In genomic region chrX:69165116-69165651, GRCh38 we compare ENCODE assay signal across 8 cellular contexts. TPM values are rescaled to one million over a fixed set of nuclear protein-coding genes. Genes with fewer than 3 reads are reported as not detected.
DNase-seq lines count a peak whose midpoint lies in the region; ATAC-seq and TF ChIP-seq lines count a peak whose summit lies in the region.

A gene with protein sequence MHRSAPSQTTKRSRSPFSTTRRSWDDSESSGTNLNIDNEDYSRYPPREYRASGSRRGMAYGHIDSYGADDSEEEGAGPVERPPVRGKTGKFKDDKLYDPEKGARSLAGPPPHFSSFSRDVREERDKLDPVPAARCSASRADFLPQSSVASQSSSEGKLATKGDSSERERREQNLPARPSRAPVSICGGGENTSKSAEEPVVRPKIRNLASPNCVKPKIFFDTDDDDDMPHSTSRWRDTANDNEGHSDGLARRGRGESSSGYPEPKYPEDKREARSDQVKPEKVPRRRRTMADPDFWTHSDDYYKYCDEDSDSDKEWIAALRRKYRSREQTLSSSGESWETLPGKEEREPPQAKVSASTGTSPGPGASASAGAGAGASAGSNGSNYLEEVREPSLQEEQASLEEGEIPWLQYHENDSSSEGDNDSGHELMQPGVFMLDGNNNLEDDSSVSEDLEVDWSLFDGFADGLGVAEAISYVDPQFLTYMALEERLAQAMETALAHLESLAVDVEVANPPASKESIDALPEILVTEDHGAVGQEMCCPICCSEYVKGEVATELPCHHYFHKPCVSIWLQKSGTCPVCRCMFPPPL (minus strand): TSS chrX:69165453. CDS start chrX:69163073, 2,380 bp downstream.

- H3K36me3 Mint-ChIP-seq in T-helper 1 cell treated with Interleukin-12 subunit alpha and Interleukin-12 subunit beta and Interleukin-4 antibody, amounts not matched to agents 30 μg/mL and 1 μg/mL, for 36 hours (ENCODE audit: low read depth): peaks cover 7% of the 10 kb centered on the region

- H3K27ac ChIP-seq in left ventricle myocardium inferior (replicated peaks): peak within 1 kb of the TSS; percentile 83
- H3K27ac ChIP-seq in prostate gland: peak within 1 kb of the TSS; percentile 62 to 73
- H3K27ac ChIP-seq in upper lobe of right lung: peak within 1 kb of the TSS; percentile 61

- H3K4me1 ChIP-seq in left ventricle myocardium inferior (peaks cover 4% of the 10 kb centered on the region), prostate gland (replicated peaks) (no peaks in the 10 kb centered on the region), upper lobe of right lung (no peaks in the 10 kb centered on the region)

- H3K9me3 Mint-ChIP-seq in T-helper 1 cell treated with Interleukin-12 subunit alpha and Interleukin-12 subunit beta and Interleukin-4 antibody, amounts not matched to agents 30 μg/mL and 1 μg/mL, for 36 hours: no peaks in the 10 kb centered on the region

- peaks cover 3% of the 10 kb centered on the region for H3K36me3 ChIP-seq in GM06990 (ENCODE audit: control insufficient read depth, insufficient read depth, low read length)
- H3K36me3 ChIP-seq in left ventricle myocardium inferior: no peaks in the 10 kb centered on the region
- no peaks in the 10 kb centered on the region for H3K36me3 ChIP-seq in prostate gland
- H3K36me3 ChIP-seq in upper lobe of right lung: no peaks in the 10 kb centered on the region

- peak; percentile 72 for TF ChIP-seq POLR2A in prostate gland (IDR thresholded peaks at IDR 0.05)

- H3K27ac Mint-ChIP-seq in T-helper 1 cell treated with Interleukin-12 subunit alpha and Interleukin-12 subunit beta and Interleukin-4 antibody, amounts not matched to agents 30 μg/mL and 1 μg/mL, for 36 hours: peak within 1 kb of the TSS; percentile 83

- DNase-seq in GM06990 (ENCODE audit: extremely low read depth, insufficient read length) (peak; percentile 78), HFF-Myc (ENCODE audit: extremely low read depth, low read depth) (no peak), NCI-H1092 treated with DMSO at 0.1 percent for 48 hours (lab: John Stamatoyannopoulos, UW) (peak; percentile 89), amygdala (lab: John Stamatoyannopoulos, UW) (peak in 52 of 56 donors; percentile 1 to 77 (median 46)), left ventricle myocardium inferior (peak; percentile 76), prostate gland (ENCODE audit: low spot score) (peak; percentile 51), upper lobe of right lung (peak; percentile 86)

- 0% methylated on average over 16 of the region's 46 CpGs for WGBS in prostate gland

- H3K27me3 ChIP-seq in GM06990 (replicated peaks; ENCODE audit: control insufficient read depth, insufficient read depth, low read length) (no peaks in the 10 kb centered on the region), left ventricle myocardium inferior (ENCODE audit: low read depth) (no peaks in the 10 kb centered on the region), prostate gland (replicated peaks; ENCODE audit: insufficient read depth) (no peaks in the 10 kb centered on the region), upper lobe of right lung (no peaks in the 10 kb centered on the region)

- peak; percentile 97 for ATAC-seq in upper lobe of right lung

- peak within 1 kb of the TSS; percentile 91 for H3K4me3 Mint-ChIP-seq in T-helper 1 cell treated with Interleukin-12 subunit alpha and Interleukin-12 subunit beta and Interleukin-4 antibody, amounts not matched to agents 30 μg/mL and 1 μg/mL, for 36 hours

- TF ChIP-seq CTCF in GM06990 (IDR thresholded peaks at IDR 0.05; ENCODE audit: insufficient read depth, low read length, poor library complexity, severe bottlenecking) (no peak), HFF-Myc (IDR thresholded peaks at IDR 0.05; ENCODE audit: low read depth, low read length, missing control alignments) (no peak), left ventricle myocardium inferior (IDR thresholded peaks at IDR 0.05; ENCODE audit: borderline replicate concordance) (no peak), prostate gland (IDR thresholded peaks at IDR 0.05) (no peak), upper lobe of right lung (IDR thresholded peaks at IDR 0.05) (no peak)

- no peaks in the 10 kb centered on the region for H3K9me3 ChIP-seq in left ventricle myocardium inferior (replicated peaks)
- H3K9me3 ChIP-seq in prostate gland: no peaks in the 10 kb centered on the region
- no peaks in the 10 kb centered on the region for H3K9me3 ChIP-seq in upper lobe of right lung

- peaks cover 26% of the 10 kb centered on the region for H3K4me1 Mint-ChIP-seq in T-helper 1 cell treated with Interleukin-12 subunit alpha and Interleukin-12 subunit beta and Interleukin-4 antibody, amounts not matched to agents 30 μg/mL and 1 μg/mL, for 36 hours (ENCODE audit: low read depth)

- H3K27me3 Mint-ChIP-seq in T-helper 1 cell treated with Interleukin-12 subunit alpha and Interleukin-12 subunit beta and Interleukin-4 antibody, amounts not matched to agents 30 μg/mL and 1 μg/mL, for 36 hours (ENCODE audit: low read depth): peaks cover 12% of the 10 kb centered on the region

- intact Hi-C loops in left ventricle myocardium inferior (cut with micrococcal nuclease): no loop called here
- intact Hi-C loops in prostate gland (cut with DNase I): no loop called here
- intact Hi-C loops in upper lobe of right lung (cut with DNase I): no loop called here

- H3K4me3 ChIP-seq in GM06990 (replicated peaks; ENCODE audit: low read depth, low read length) (peak within 1 kb of the TSS; percentile 71), HFF-Myc (replicated peaks; ENCODE audit: low read depth, low read length) (peak within 1 kb of the TSS; percentile 66), left ventricle myocardium inferior (peak within 1 kb of the TSS; percentile 80), prostate gland (peak within 1 kb of the TSS; percentile 49 to 50), upper lobe of right lung (peak within 1 kb of the TSS; percentile 63)

RNA-seq across cellular contexts. Expression of the gene that starts here (rescaled TPM):
- 18.2 TPM for total RNA-seq in left ventricle myocardium inferior
- 10 to 100 TPM; 28.0 to 89.9 TPM for total RNA-seq in prostate gland
- total RNA-seq in upper lobe of right lung: 23.6 TPM
